ENCODE assay signal across 2 cellular contexts in the genomic region with DNA sequence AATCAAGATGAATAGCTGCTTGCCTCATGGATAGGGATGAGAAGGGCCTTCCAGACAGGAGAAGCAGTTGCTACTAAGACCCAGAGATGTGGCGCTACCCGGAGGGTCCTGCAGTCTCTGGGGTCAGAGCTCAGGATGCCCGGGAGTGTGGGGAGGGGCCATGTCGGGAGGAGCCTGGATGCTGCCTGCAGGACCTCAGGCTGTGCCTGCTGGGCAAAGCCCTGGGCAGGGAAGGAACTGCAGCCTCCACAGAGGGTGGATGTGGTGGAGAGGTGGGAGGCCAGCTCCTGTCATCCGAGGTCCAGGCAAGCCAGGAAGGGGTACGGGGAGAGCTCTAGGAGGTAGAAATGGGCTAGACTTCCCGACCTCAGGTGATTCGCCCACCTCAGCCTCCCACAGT.
TF ChIP-seq lines count a peak whose summit lies in the region.

No MANE protein-coding gene starts in this region.

TF ChIP-seq in liver, 16 proteins besides CTCF, POLR2A, EP300 and RAD21:
- TF ChIP-seq ZBTB33 (IDR thresholded peaks at IDR 0.05) (no peak), HNF4G (IDR thresholded peaks at IDR 0.05) (no peak), FOXA1 (IDR thresholded peaks at IDR 0.05) (no peak), SP1 (IDR thresholded peaks at IDR 0.05) (no peak), JUND (IDR thresholded peaks at IDR 0.05) (no peak), TAF1 (conservative IDR thresholded peaks at IDR 0.05) (no peak), GABPA (IDR thresholded peaks at IDR 0.05 in 1 of 2, conservative IDR thresholded peaks at IDR 0.05 in 1 of 2) (no peak)

TF ChIP-seq in HepG2, 621 proteins besides CTCF, POLR2A, EP300 and RAD21:
- TF ChIP-seq ATF3 (CRISPR knock-in tag; IDR thresholded peaks at IDR 0.05) = no peak
- TF ChIP-seq ZNF24 (IDR thresholded peaks at IDR 0.05) = no peak
- no peak for TF ChIP-seq PRPF4 (IDR thresholded peaks at IDR 0.05; ENCODE audit: low read depth, low read length, poor library complexity, severe bottlenecking)
- TF ChIP-seq ZNF513 (CRISPR knock-in tag; conservative IDR thresholded peaks at IDR 0.05) = no peak
- no peak for TF ChIP-seq MEIS1 (CRISPR knock-in tag; IDR thresholded peaks at IDR 0.05; ENCODE audit: borderline replicate concordance)
TF ChIP-seq in HepG2: peak in this region for 0.
